ENCODE assay signal across 1 cellular context in the genomic region with DNA sequence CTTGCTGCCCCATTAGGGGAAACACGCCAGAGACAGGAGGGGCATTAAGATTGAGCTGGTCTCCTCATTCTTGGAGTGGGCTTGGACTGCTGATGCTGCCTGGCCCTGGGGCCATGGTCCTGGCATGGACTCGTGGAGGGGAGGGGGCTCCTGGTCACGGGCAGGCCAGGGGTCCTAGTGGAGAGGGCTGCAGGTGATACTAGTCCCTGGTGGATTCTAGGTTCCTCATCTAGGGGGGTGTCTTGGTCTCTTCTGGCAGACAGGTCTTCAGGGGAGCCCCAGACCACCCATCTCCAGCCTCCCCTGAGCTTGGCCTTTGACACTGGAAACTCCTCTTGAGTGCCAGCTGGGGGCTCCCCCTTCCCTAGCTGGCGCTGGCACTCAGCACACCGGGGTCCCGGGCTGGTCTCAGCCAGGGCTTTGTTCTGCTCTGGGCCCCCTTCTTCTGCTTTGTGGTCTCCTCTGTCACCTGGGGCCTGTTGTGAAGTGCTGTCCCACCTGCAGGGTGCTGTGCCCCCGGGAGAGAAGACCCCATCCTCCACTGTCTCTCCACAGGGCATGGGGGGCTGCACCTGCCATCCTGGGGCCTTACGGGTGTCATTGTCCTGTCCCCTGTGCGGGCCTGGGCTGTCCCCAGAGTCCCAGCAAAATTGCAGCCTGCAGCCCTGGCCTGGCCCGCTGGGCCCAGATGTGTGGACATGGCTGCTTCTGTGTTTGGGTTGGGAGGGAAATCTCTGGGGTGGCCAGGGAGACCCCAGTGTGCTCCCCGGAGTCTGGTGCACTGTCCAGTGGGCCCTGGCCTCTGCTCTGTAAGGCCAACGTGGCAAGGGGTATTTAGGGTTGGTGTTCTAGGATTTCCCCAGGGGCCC.
TF ChIP-seq lines count a peak whose summit lies in the region.

No MANE protein-coding gene starts in this region.

TF ChIP-seq in HepG2, 621 proteins besides CTCF, POLR2A, EP300 and RAD21:
- no peak for TF ChIP-seq ZNF3 (CRISPR knock-in tag; IDR thresholded peaks at IDR 0.05)
- TF ChIP-seq TBL1XR1 (IDR thresholded peaks at IDR 0.05; ENCODE audit: borderline replicate concordance, low read length, partially characterized antibody): no peak
- no peak for TF ChIP-seq NR0B2 (CRISPR knock-in tag; IDR thresholded peaks at IDR 0.05)
- no peak for TF ChIP-seq ZBTB1 (CRISPR knock-in tag; IDR thresholded peaks at IDR 0.05; ENCODE audit: borderline replicate concordance)
- no peak for TF ChIP-seq ATF7 (IDR thresholded peaks at IDR 0.05)
- no peak for TF ChIP-seq ATF7 (CRISPR knock-in tag; IDR thresholded peaks at IDR 0.05)
- TF ChIP-seq KDM2A (CRISPR knock-in tag; IDR thresholded peaks at IDR 0.05; ENCODE audit: borderline replicate concordance, low read depth): no peak
- TF ChIP-seq, protein P1, sequence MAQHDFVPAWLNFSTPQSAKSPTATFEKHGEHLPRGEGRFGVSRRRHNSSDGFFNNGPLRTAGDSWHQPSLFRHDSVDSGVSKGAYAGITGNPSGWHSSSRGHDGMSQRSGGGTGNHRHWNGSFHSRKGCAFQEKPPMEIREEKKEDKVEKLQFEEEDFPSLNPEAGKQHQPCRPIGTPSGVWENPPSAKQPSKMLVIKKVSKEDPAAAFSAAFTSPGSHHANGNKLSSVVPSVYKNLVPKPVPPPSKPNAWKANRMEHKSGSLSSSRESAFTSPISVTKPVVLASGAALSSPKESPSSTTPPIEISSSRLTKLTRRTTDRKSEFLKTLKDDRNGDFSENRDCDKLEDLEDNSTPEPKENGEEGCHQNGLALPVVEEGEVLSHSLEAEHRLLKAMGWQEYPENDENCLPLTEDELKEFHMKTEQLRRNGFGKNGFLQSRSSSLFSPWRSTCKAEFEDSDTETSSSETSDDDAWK (CRISPR knock-in tag; IDR thresholded peaks at IDR 0.05): no peak
- no peak for TF ChIP-seq U2AF2 (IDR thresholded peaks at IDR 0.05; ENCODE audit: low read depth, low read length)
- TF ChIP-seq, protein P2, sequence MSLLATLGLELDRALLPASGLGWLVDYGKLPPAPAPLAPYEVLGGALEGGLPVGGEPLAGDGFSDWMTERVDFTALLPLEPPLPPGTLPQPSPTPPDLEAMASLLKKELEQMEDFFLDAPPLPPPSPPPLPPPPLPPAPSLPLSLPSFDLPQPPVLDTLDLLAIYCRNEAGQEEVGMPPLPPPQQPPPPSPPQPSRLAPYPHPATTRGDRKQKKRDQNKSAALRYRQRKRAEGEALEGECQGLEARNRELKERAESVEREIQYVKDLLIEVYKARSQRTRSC (CRISPR knock-in tag; IDR thresholded peaks at IDR 0.05; ENCODE audit: low read depth): no peak
- TF ChIP-seq GFI1 (CRISPR knock-in tag; IDR thresholded peaks at IDR 0.05; ENCODE audit: borderline replicate concordance): no peak
- TF ChIP-seq NCOA1 (CRISPR knock-in tag; IDR thresholded peaks at IDR 0.05): no peak
- no peak for TF ChIP-seq SOX6 (IDR thresholded peaks at IDR 0.05)
- no peak for TF ChIP-seq SOX6 (CRISPR knock-in tag; IDR thresholded peaks at IDR 0.05)
- TF ChIP-seq ZNF30 (CRISPR knock-in tag; IDR thresholded peaks at IDR 0.05): no peak
- TF ChIP-seq, protein P3, sequence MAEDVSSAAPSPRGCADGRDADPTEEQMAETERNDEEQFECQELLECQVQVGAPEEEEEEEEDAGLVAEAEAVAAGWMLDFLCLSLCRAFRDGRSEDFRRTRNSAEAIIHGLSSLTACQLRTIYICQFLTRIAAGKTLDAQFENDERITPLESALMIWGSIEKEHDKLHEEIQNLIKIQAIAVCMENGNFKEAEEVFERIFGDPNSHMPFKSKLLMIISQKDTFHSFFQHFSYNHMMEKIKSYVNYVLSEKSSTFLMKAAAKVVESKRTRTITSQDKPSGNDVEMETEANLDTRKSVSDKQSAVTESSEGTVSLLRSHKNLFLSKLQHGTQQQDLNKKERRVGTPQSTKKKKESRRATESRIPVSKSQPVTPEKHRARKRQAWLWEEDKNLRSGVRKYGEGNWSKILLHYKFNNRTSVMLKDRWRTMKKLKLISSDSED (CRISPR knock-in tag; IDR thresholded peaks at IDR 0.05): no peak
- no peak for TF ChIP-seq ZNF337 (CRISPR knock-in tag; IDR thresholded peaks at IDR 0.05; ENCODE audit: borderline replicate concordance, low read depth)
- no peak for TF ChIP-seq CREBL2 (CRISPR knock-in tag; IDR thresholded peaks at IDR 0.05; ENCODE audit: borderline replicate concordance)
- TF ChIP-seq ZNF709 (CRISPR knock-in tag; IDR thresholded peaks at IDR 0.05): no peak
- no peak for TF ChIP-seq ASH2L (IDR thresholded peaks at IDR 0.05; ENCODE audit: insufficient read length, low read depth, low read length)
- no peak for TF ChIP-seq ZNF326 (CRISPR knock-in tag; IDR thresholded peaks at IDR 0.05; ENCODE audit: borderline replicate concordance)
TF ChIP-seq in HepG2: peak in this region for 0.
